In the genomic region with DNA sequence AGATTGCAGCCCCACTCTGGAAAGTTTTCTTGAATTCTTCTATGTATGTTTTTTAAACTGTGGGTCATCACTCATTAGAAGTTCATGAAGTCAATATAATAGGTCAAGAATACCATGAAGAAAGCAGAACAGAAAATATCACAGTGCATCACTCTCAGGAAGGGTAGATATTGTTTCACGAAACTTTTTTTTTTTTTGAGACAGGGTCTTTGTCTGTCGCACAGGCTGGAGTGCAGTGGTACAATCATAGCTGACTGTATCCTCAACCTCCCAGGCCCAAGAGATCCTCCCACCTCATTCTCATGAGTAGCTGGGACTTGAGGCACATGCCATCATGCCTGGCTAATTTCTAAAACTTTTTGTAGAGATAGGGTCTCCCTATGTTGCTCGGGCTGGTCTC, we compare ENCODE assay signal across 28 cellular contexts. TPM values are rescaled to one million over a fixed set of nuclear protein-coding genes. Genes with fewer than 3 reads are reported as not detected.
DNase-seq lines count a peak whose midpoint lies in the region; ATAC-seq and TF ChIP-seq lines count a peak whose summit lies in the region.
"Had no signal": no experiment of that assay in that cellular context is flagged by ENCODE, and none has a peak within 500 bp of the region (broad histone marks: within the 10 kb centered on the region; RNA-seq: fewer than 3 reads in every experiment).

No MANE protein-coding gene starts in this region.

- peak overlapping the region; percentile 30 for H3K27ac Mint-ChIP-seq in activated naive CD4-positive, alpha-beta T cell treated with anti-CD3 and anti-CD28 coated beads, Interleukin-2, amount 50 U/mL, for 24 hours
- peak overlapping the region; percentile 89 for H3K27ac Mint-ChIP-seq in activated B cell treated with CpG ODN at 0.5 μM for 24 hours
- H3K27ac Mint-ChIP-seq in stimulated activated memory B cell treated with anti-CD40 and anti-IgM and Interleukin-4, amounts not matched to agents 10 μg/mL and 1 μg/mL and 100 μg/mL, for 72 hours, result peak overlapping the region; percentile 70
- H3K27ac Mint-ChIP-seq: progenitor cell of endocrine pancreas had no signal

- CTCF ChIA-PET in activated B cell treated with CpG ODN at 0.5 μM for 24 hours (lab: Charles Lee), result interaction anchor here (1.0 to 3.2 kb wide), 4 partner anchors 14 to 397 kb away, joined by 4 to 11 read pairs (median 6); no protein-coding TSS in a partner anchor
- CTCF ChIA-PET in GM10248 (lab: Yijun Ruan, JAX), result interaction anchor here (1.0 to 2.6 kb wide), 6 partner anchors 12 to 154 kb away, joined by 3 to 9 read pairs (median 4); no protein-coding TSS in a partner anchor

- intact Hi-C loops in activated B cell treated with CpG ODN at 0.5 μM for 24 hours (cut with micrococcal nuclease), result loop anchor here (1.0 to 5.0 kb wide), 2 partner anchors 13 to 156 kb away; no protein-coding TSS in a partner anchor

- ATAC-seq in GM19351 (IDR thresholded peaks at IDR 0.05; ENCODE audit: unreplicated experiment) (peak; percentile 51), activated B cell treated with CpG ODN at 0.5 μM for 24 hours (ENCODE audit: low read depth) (peak; percentile 56)
- ATAC-seq in stimulated activated memory B cell treated with anti-CD40 and anti-IgM and Interleukin-4, amounts not matched to agents 10 μg/mL and 1 μg/mL and 100 μg/mL, for 72 hours, result peak; percentile 85
- ATAC-seq: body of pancreas; foreskin keratinocyte; heart right ventricle; stimulated activated naive CD8-positive, alpha-beta T cell treated with anti-CD3 and anti-CD28 coated beads, Interleukin-15, amount 100 ng/mL, for 72 hours had no signal

- H3K9me3 Mint-ChIP-seq in activated naive CD4-positive, alpha-beta T cell treated with anti-CD3 and anti-CD28 coated beads, Interleukin-2, amount 50 U/mL, for 24 hours, result no peaks in the 10 kb centered on the region
- H3K9me3 Mint-ChIP-seq in activated B cell treated with CpG ODN at 0.5 μM for 24 hours, result peaks cover 2% of the 10 kb centered on the region
- H3K9me3 Mint-ChIP-seq in stimulated activated memory B cell treated with anti-CD40 and anti-IgM and Interleukin-4, amounts not matched to agents 10 μg/mL and 1 μg/mL and 100 μg/mL, for 72 hours, result no peaks in the 10 kb centered on the region

- H3K4me1 Mint-ChIP-seq in activated naive CD4-positive, alpha-beta T cell treated with anti-CD3 and anti-CD28 coated beads, Interleukin-2, amount 50 U/mL, for 24 hours, result peaks cover 89% of the 10 kb centered on the region
- H3K4me1 Mint-ChIP-seq in activated B cell treated with CpG ODN at 0.5 μM for 24 hours, result peaks cover 99% of the 10 kb centered on the region
- peaks cover 91% of the 10 kb centered on the region for H3K4me1 Mint-ChIP-seq in stimulated activated memory B cell treated with anti-CD40 and anti-IgM and Interleukin-4, amounts not matched to agents 10 μg/mL and 1 μg/mL and 100 μg/mL, for 72 hours

- H3K4me3 Mint-ChIP-seq in activated naive CD4-positive, alpha-beta T cell treated with anti-CD3 and anti-CD28 coated beads, Interleukin-2, amount 50 U/mL, for 24 hours, result no peak overlapping the region
- H3K4me3 Mint-ChIP-seq in activated B cell treated with CpG ODN at 0.5 μM for 24 hours, result peak overlapping the region; percentile 44
- no peak overlapping the region for H3K4me3 Mint-ChIP-seq in stimulated activated memory B cell treated with anti-CD40 and anti-IgM and Interleukin-4, amounts not matched to agents 10 μg/mL and 1 μg/mL and 100 μg/mL, for 72 hours

- TF ChIP-seq CTCF in activated B cell treated with CpG ODN at 0.5 μM for 24 hours (IDR thresholded peaks at IDR 0.05) (no peak), GM10248 (IDR thresholded peaks at IDR 0.05; ENCODE audit: control extremely low read depth, extremely low read depth, low read depth, missing control alignments) (no peak)

- H3K27me3 Mint-ChIP-seq in activated naive CD4-positive, alpha-beta T cell treated with anti-CD3 and anti-CD28 coated beads, Interleukin-2, amount 50 U/mL, for 24 hours, result no peaks in the 10 kb centered on the region
- H3K27me3 Mint-ChIP-seq in activated B cell treated with CpG ODN at 0.5 μM for 24 hours, result no peaks in the 10 kb centered on the region
- no peaks in the 10 kb centered on the region for H3K27me3 Mint-ChIP-seq in stimulated activated memory B cell treated with anti-CD40 and anti-IgM and Interleukin-4, amounts not matched to agents 10 μg/mL and 1 μg/mL and 100 μg/mL, for 72 hours
- H3K27me3 Mint-ChIP-seq: stimulated activated naive CD8-positive, alpha-beta T cell treated with anti-CD3 and anti-CD28 coated beads, Interleukin-15, amount 100 ng/mL, for 72 hours had no signal

- H3K36me3 Mint-ChIP-seq in activated naive CD4-positive, alpha-beta T cell treated with anti-CD3 and anti-CD28 coated beads, Interleukin-2, amount 50 U/mL, for 24 hours, result peaks cover 7% of the 10 kb centered on the region
- peaks cover 29% of the 10 kb centered on the region for H3K36me3 Mint-ChIP-seq in activated B cell treated with CpG ODN at 0.5 μM for 24 hours (ENCODE audit: low read depth)
- peaks cover 33% of the 10 kb centered on the region for H3K36me3 Mint-ChIP-seq in stimulated activated memory B cell treated with anti-CD40 and anti-IgM and Interleukin-4, amounts not matched to agents 10 μg/mL and 1 μg/mL and 100 μg/mL, for 72 hours

- POLR2A ChIA-PET in activated B cell treated with CpG ODN at 0.5 μM for 24 hours (lab: Charles Lee), result interaction anchor here (0.6 to 1.4 kb wide), 8 partner anchors 9 to 51 kb away, joined by 3 to 5 read pairs (median 3); a partner anchor contains a TSS
- POLR2A ChIA-PET in GM10248 (lab: Yijun Ruan, JAX), result no interaction called here

- DNase-seq in activated naive CD4-positive, alpha-beta T cell treated with anti-CD3 and anti-CD28 coated beads, Interleukin-2, amount 50 U/mL, for 16 hours, result no peak
- DNase-seq in activated B cell treated with CpG ODN at 0.5 μM for 24 hours (no peak), GM10248 (ENCODE audit: extremely low spot score) (no peak), middle frontal gyrus (ENCODE audit: extremely low spot score, low spot score) (no peak), SK-N-DZ (ENCODE audit: low spot score) (no peak)
- DNase-seq: activated CD4-positive, alpha-beta T cell treated with anti-CD3 and anti-CD28 coated beads, Interleukin-2, amount 50 U/mL, for 48 hours; activated CD8-positive, alpha-beta memory T cell treated with anti-CD3 and anti-CD28 coated beads, Interleukin-2, amount 50 U/mL, for 48 hours; AML-193; body of pancreas; COR-L47; dermis blood vessel endothelial cell; foreskin keratinocyte; heart right ventricle; kidney glomerular epithelial cell; MG63; NCI-H2029; NCI-H748 treated with DMSO at 0.1 percent for 48 hours; sigmoid colon; SJCRH30; stimulated activated naive CD8-positive, alpha-beta T cell treated with anti-CD3 and anti-CD28 coated beads, Interleukin-15, amount 100 ng/mL, for 72 hours; T-helper 1 cell; tibial artery had no signal

RNA-seq across cellular contexts. Expression of a gene that starts 20.6 kb away (rescaled TPM):
- 122 and 146 TPM in 2 replicates for total RNA-seq in activated B cell treated with CpG ODN at 0.5 μM for 24 hours
- polyA plus RNA-seq in SK-N-DZ (2014; cell fraction: cytosol; rRNA removed), result 0.06 and 0.10 TPM in 2 replicates
- polyA plus RNA-seq in SK-N-DZ (2014; cell fraction: nucleus; rRNA removed), result 0.14 TPM in 1 of 2 replicates, not detected in the other
- total RNA-seq: dermis blood vessel endothelial cell, foreskin keratinocyte, HT1080, RPMI7951, SJCRH30 had no signal
- polyA plus RNA-seq: foreskin keratinocyte had no signal

Comparison
In these comparisons a context has a peak if more than half of its experiments do, and no peak if none do; other contexts are left out.
1. H3K27ac Mint-ChIP-seq: peak in every context shown above with its lines; median percentile 89 in activated B cell treated with CpG ODN at 0.5 μM for 24 hours; 70 in stimulated activated memory B cell treated with anti-CD40 and anti-IgM and Interleukin-4, amounts not matched to agents 10 μg/mL and 1 μg/mL and 100 μg/mL, for 72 hours; 30 in activated naive CD4-positive, alpha-beta T cell treated with anti-CD3 and anti-CD28 coated beads, Interleukin-2, amount 50 U/mL, for 24 hours.